In the genomic region with DNA sequence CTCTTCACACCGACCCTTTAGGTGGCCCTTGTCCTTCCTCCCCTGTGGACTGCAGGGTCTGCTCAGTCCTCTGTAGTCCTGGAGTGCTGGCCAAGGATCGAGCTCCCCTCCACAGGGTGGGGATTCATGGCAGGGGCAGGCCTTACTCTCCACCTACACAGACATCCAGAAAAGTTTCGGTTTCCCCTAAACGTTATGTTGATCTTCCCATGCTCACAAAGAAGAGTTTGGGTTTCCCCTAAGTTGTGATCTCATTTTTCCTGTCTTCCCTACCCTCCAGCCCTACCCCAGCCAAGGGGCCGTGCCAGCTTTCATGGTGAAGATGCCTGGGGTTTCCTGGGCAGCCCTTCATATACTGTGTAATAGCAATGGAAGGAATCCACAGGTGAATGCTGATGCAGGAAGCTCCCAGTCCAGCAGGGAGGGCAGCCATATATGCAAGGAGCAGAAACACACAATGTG, we compare ENCODE assay signal across 10 cellular contexts. TPM values are rescaled to one million over a fixed set of nuclear protein-coding genes. Genes with fewer than 3 reads are reported as not detected.
DNase-seq lines count a peak whose midpoint lies in the region; ATAC-seq and TF ChIP-seq lines count a peak whose summit lies in the region.
"Had no signal": no experiment of that assay in that cellular context is flagged by ENCODE, and none has a peak within 500 bp of the region (broad histone marks: within the 10 kb centered on the region; RNA-seq: fewer than 3 reads in every experiment).

No MANE protein-coding gene starts in this region.

- H3K27me3 ChIP-seq in prostate gland (replicated peaks; ENCODE audit: insufficient read depth) = no peaks in the 10 kb centered on the region

- peaks cover 27% of the 10 kb centered on the region for H3K4me1 ChIP-seq in prostate gland (replicated peaks)

- POLR2A ChIA-PET in T-cell (lab: Charles Lee) = no interaction called here

- no TSS peak for BruUV-seq in Calu3 (replicated peaks; lab: Mats Ljungman, UMichigan)

- H3K4me3 ChIP-seq in prostate gland = no peak overlapping the region

- H3K27me3 Mint-ChIP-seq in Calu3 (ENCODE audit: unreplicated experiment) (no peaks in the 10 kb centered on the region), T-cell (no peaks in the 10 kb centered on the region), nephron progenitor cell (ENCODE audit: low read depth, poor library complexity) (peaks cover 16% of the 10 kb centered on the region)

- H3K36me3 Mint-ChIP-seq in Calu3 (ENCODE audit: insufficient read depth, unreplicated experiment) (peaks cover 18% of the 10 kb centered on the region), T-cell (peaks cover 18% of the 10 kb centered on the region), nephron progenitor cell (ENCODE audit: low read depth) (no peaks in the 10 kb centered on the region)

- peak overlapping the region; percentile 3 for H3K4me3 Mint-ChIP-seq in Calu3 (ENCODE audit: low read depth, unreplicated experiment)
- peak overlapping the region in 2 of 3 donors; percentile 18 to 60 for H3K4me3 Mint-ChIP-seq in T-cell
- H3K4me3 Mint-ChIP-seq in nephron progenitor cell = no peak overlapping the region

- H3K9me3 ChIP-seq in prostate gland = no peaks in the 10 kb centered on the region

- H3K27ac ChIP-seq in prostate gland = peak overlapping the region; percentile 75 to 78

- 12% methylated on average over 5 of the region's 5 CpGs for WGBS in prostate gland

- ATAC-seq in T-cell (replicated peaks in 1 of 4) (peak in 1 of 4 experiments; percentile 11), esophagus mucosa (peak; percentile 35), GM21360 (IDR thresholded peaks at IDR 0.05; ENCODE audit: unreplicated experiment) (no peak)

- CTCF ChIA-PET in Calu3 (lab: Charles Lee) = interaction anchor here (1.0 kb wide), 1 partner anchor 12 kb away, joined by 3 read pairs; a partner anchor contains a TSS
- CTCF ChIA-PET in T-cell (lab: Charles Lee) = interaction anchor here (0.6 to 1.0 kb wide), 2 partner anchors 16 to 54 kb away, joined by 3 to 6 read pairs; no protein-coding TSS in a partner anchor

- H3K27ac Mint-ChIP-seq in Calu3 (ENCODE audit: unreplicated experiment) (peak overlapping the region; percentile 43), T-cell (peak overlapping the region; percentile 76 to 86), nephron progenitor cell (no peak overlapping the region)

- H3K9me3 Mint-ChIP-seq in Calu3 (ENCODE audit: low read depth, unreplicated experiment) (no peaks in the 10 kb centered on the region), T-cell (no peaks in the 10 kb centered on the region), nephron progenitor cell (no peaks in the 10 kb centered on the region)

- no peaks in the 10 kb centered on the region for H3K36me3 ChIP-seq in prostate gland

- no peak for DNase-seq in Calu3
- no peak for DNase-seq in T-cell
- DNase-seq in prostate gland (ENCODE audit: low spot score) = no peak
- DNase-seq in NCI-H748 treated with DMSO at 0.1 percent for 48 hours (lab: John Stamatoyannopoulos, UW) = no peak
- no peak for DNase-seq in hippocampal formation (lab: John Stamatoyannopoulos, UW)
- no peak for DNase-seq in nephron progenitor cell
- DNase-seq: activated CD8-positive, alpha-beta memory T cell treated with anti-CD3 and anti-CD28 coated beads, Interleukin-2, amount 50 U/mL, for 4 hours; NCI-H2029 treated with DMSO at 0.1 percent for 48 hours had no signal

- TF ChIP-seq CTCF in Calu3 (IDR thresholded peaks at IDR 0.05; ENCODE audit: unreplicated experiment) (no peak), prostate gland (IDR thresholded peaks at IDR 0.05) (no peak), nephron progenitor cell (IDR thresholded peaks at IDR 0.05) (no peak)

- intact Hi-C loops in Calu3 (cut with micrococcal nuclease; ENCODE audit: unreplicated experiment) = no loop called here
- intact Hi-C loops in prostate gland (cut with DNase I) = no loop called here

- H3K4me1 Mint-ChIP-seq in Calu3 (ENCODE audit: low read depth, unreplicated experiment) (peaks cover 56% of the 10 kb centered on the region), T-cell (peaks cover 35 to 37% (median 37%) of the 10 kb centered on the region in 3 donors), nephron progenitor cell (peaks cover 47% of the 10 kb centered on the region)

- no peak for TF ChIP-seq POLR2A in prostate gland (IDR thresholded peaks at IDR 0.05)

RNA-seq across cellular contexts. Expression of a gene that starts 10.3 kb away (rescaled TPM):
- total RNA-seq in Calu3 (2022) (18.3 and 19.7 TPM in 2 replicates), T-cell (10 to 100 TPM in 3 of 5 donors, 1 to 10 TPM in 2; 5.1 to 13.4 (median 12.0) TPM), esophagus mucosa (10.4 TPM), prostate gland (10 to 100 TPM; 15.6 to 26.8 TPM)

RNA-seq across cellular contexts. Expression of a gene that starts 12.7 kb away (rescaled TPM):
- total RNA-seq in Calu3 (2022) (120 and 153 TPM in 2 replicates), T-cell (10 to 100 TPM; 43.0 to 79.8 (median 60.7) TPM), esophagus mucosa (28.8 TPM), prostate gland (100 to 1,000 TPM in 1 of 2 donors, 10 to 100 TPM in 1; 67.5 to 122 TPM)

RNA-seq across cellular contexts. Expression of a gene that starts 55.5 kb away (rescaled TPM):
- total RNA-seq in Calu3 (2022) = 2.1 and 2.2 TPM in 2 replicates
- total RNA-seq in T-cell = 1 to 10 TPM; 1.4 to 4.8 (median 1.6) TPM
- total RNA-seq in esophagus mucosa = 5.8 TPM
- total RNA-seq in prostate gland = 10 to 100 TPM; 20.5 to 22.5 TPM
